Comparison of ENCODE assay signal across 8 cellular contexts in the genomic region with DNA sequence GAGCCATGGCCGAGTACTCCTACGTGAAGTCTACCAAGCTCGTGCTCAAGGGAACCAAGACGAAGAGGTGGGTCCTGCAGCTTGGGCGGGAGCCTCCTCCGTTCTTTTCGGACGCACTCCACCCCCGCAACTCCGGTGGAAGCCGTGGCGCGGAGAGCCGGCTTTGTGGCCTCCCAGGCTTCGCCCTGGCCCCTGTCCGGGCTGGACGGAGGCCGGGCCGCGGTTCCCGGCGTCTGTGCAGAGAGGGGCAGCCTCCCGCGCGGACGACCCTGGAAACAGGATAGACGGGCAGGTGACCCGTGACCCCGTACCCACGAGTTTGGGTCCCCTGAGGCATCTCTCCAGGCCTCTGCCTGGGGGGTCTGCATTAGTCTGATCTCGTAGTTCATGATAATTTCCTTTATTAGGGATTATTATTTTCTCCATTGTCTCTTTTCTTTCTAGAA. TPM values are rescaled to one million over a fixed set of nuclear protein-coding genes. Genes with fewer than 3 reads are reported as not detected.
DNase-seq lines count a peak whose midpoint lies in the region; ATAC-seq, FAIRE-seq and TF ChIP-seq lines count a peak whose summit lies in the region.

No MANE protein-coding gene starts in this region.

- BruUV-seq in MCF 10A (replicated peaks; lab: Mats Ljungman, UMichigan), result TSS peak; percentile 65

- no peak for TF ChIP-seq CTCF in MCF 10A (IDR thresholded peaks at IDR 0.05; ENCODE audit: unreplicated experiment)

- peak overlapping the region; percentile 80 for H2AFZ ChIP-seq in ACC112 (ENCODE audit: low read length, unreplicated experiment)

- peaks cover 28% of the 10 kb centered on the region for H3K36me3 Mint-ChIP-seq in MCF 10A (ENCODE audit: insufficient read depth, unreplicated experiment)

- no peak for DNase-seq in MCF 10A (ENCODE audit: unreplicated experiment)
- no peak for DNase-seq in HTR-8/SVneo (ENCODE audit: insufficient read length, low spot score)
- no peak for DNase-seq in GOT3 (lab: John Stamatoyannopoulos, UW)
- DNase-seq in NCI-H2107 (lab: John Stamatoyannopoulos, UW), result no peak

- peak overlapping the region; percentile 76 for H3K27ac ChIP-seq in ACC112 (ENCODE audit: low read depth, low read length)

- H3K4me1 ChIP-seq in ACC112 (ENCODE audit: control insufficient read depth, insufficient read depth, low read length, unreplicated experiment) (no peaks in the 10 kb centered on the region), mononuclear cell (ENCODE audit: insufficient read depth, low read length) (peaks cover 21% of the 10 kb centered on the region)

- no peaks in the 10 kb centered on the region for H3K27me3 ChIP-seq in ACC112 (ENCODE audit: insufficient read depth, low read length)
- H3K27me3 ChIP-seq in mononuclear cell (ENCODE audit: insufficient read depth, low read length), result no peaks in the 10 kb centered on the region

- no peaks in the 10 kb centered on the region for H3K27me3 Mint-ChIP-seq in MCF 10A (ENCODE audit: insufficient read depth, unreplicated experiment)

- peaks cover 11% of the 10 kb centered on the region for H3K36me3 ChIP-seq in ACC112 (ENCODE audit: insufficient read depth, low read length)

- FAIRE-seq in HTR-8/SVneo (lab: Jason Lieb, UNC), result no peak

- ATAC-seq in HG02885 (IDR thresholded peaks at IDR 0.05; ENCODE audit: poor library complexity, unreplicated experiment), result peak; percentile 55
- no peak for ATAC-seq in GM21423 (IDR thresholded peaks at IDR 0.05; ENCODE audit: unreplicated experiment)

- intact Hi-C loops in MCF 10A (cut with micrococcal nuclease), result no loop called here

- peak overlapping the region; percentile 95 for H3K4me3 ChIP-seq in ACC112 (ENCODE audit: low read depth, low read length)
- peak overlapping the region; percentile 85 for H3K4me3 ChIP-seq in mononuclear cell (ENCODE audit: low read length)

- H3K9me3 Mint-ChIP-seq in MCF 10A (ENCODE audit: unreplicated experiment), result no peaks in the 10 kb centered on the region

- H3K79me2 ChIP-seq in ACC112 (ENCODE audit: control insufficient read depth, insufficient read depth, low read length, unreplicated experiment), result peaks cover 43% of the 10 kb centered on the region

- H3K4me3 Mint-ChIP-seq in MCF 10A (ENCODE audit: unreplicated experiment), result peak overlapping the region; percentile 87

- POLR2A ChIA-PET in MCF 10A (lab: Yijun Ruan, JAX), result interaction anchor here (0.7 to 2.0 kb wide), 4 partner anchors 8 to 1742 kb away, joined by 3 to 8 read pairs (median 3); no protein-coding TSS in a partner anchor

- peak overlapping the region; percentile 84 for H3K27ac Mint-ChIP-seq in MCF 10A (ENCODE audit: low read depth, unreplicated experiment)

- peaks cover 36% of the 10 kb centered on the region for H3K4me1 Mint-ChIP-seq in MCF 10A (ENCODE audit: insufficient read depth, unreplicated experiment)

- no peaks in the 10 kb centered on the region for H3K9me3 ChIP-seq in mononuclear cell (ENCODE audit: low read depth, low read length)

- CTCF ChIA-PET in MCF 10A (lab: Yijun Ruan, JAX), result interaction anchor here (0.7 to 2.4 kb wide), 4 partner anchors 8 to 654 kb away, joined by 3 to 10 read pairs (median 4); no protein-coding TSS in a partner anchor

RNA-seq across cellular contexts. Expression of a gene that starts 0.4 kb away (rescaled TPM):
- 61.5 and 62.9 TPM in 2 replicates for total RNA-seq in MCF 10A (2022)
- total RNA-seq in mononuclear cell, result 45.0 TPM
